In the genomic region with DNA sequence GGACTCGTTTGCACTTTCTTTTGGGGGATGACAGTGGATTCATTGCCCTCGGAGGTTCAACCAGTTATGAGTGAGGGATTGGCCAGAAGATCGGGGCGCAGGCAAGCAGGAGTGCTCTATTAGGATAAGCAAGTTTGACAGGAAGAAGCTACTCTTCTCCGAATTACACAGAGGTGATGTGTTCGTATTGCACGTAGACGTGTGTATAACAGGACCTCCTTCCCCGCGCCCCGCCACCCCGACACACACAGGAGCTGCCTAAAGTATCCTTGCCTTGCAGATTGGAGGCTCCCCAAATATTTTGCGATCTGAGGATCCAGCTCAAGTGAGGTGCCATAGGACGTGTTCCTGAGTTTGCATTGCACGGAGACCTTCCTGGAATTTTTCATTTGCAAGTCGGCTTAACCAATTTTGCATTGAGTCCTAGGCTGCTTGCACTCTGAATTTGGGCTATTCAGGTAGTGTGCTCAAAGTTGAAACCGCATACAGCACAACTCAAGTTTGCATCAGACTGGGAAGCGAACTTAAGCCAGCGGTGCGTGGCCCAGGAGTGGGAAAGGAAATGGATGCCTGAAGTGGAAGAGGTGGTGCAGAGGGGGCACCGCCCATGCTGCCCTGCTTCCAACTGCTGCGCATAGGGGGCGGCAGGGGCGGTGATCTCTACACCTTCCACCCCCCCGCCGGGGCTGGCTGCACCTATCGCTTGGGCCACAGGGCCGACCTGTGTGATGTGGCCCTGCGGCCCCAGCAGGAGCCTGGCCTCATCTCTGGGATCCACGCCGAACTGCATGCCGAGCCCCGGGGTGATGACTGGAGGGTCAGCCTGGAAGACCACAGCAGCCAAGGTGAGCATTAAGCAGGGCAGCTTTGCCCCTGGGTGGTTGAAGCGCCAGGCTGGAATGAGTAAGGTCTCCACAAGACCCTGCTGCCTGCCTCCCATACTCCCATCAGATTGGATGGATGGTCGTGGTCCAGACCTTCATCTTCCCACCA, we compare ENCODE assay signal across 8 cellular contexts. TPM values are rescaled to one million over a fixed set of nuclear protein-coding genes. Genes with fewer than 3 reads are reported as not detected.
DNase-seq lines count a peak whose midpoint lies in the region; TF ChIP-seq lines count a peak whose summit lies in the region.

No MANE protein-coding gene starts in this region.

- H3K36me3 ChIP-seq in MM.1S (replicated peaks; ENCODE audit: insufficient read depth, low read length): no peaks in the 10 kb centered on the region

- peak; percentile 26 for TF ChIP-seq CTCF in MM.1S (IDR thresholded peaks at IDR 0.05; ENCODE audit: low read length)

- H3F3A ChIP-seq in MM.1S (ENCODE audit: insufficient read depth, low read length): 0 out of 2 replicates have a peak, but pooled peaks cover 8% of the 10 kb centered on the region

- peak overlapping the region; percentile 46; the same call in 1 of the 2 replicates for H3K27ac ChIP-seq in MM.1S (ENCODE audit: low read length)

- H3K4me1 ChIP-seq in MM.1S (ENCODE audit: low read length): peaks cover 38% of the 10 kb centered on the region

- CTCF ChIA-PET in activated naive CD4-positive, alpha-beta T cell treated with anti-CD3 and anti-CD28 coated beads for 36 hours (lab: Charles Lee): interaction anchor here (0.9 to 2.2 kb wide), 5 partner anchors 30 to 208 kb away, joined by 3 to 6 read pairs (median 4); no protein-coding TSS in a partner anchor

- no peaks in the 10 kb centered on the region for H3K9me3 ChIP-seq in MM.1S (replicated peaks; ENCODE audit: insufficient read depth, low read length)

- H3K4me2 ChIP-seq in MM.1S (ENCODE audit: low read depth, low read length): peak overlapping the region; percentile 70

- H3K79me2 ChIP-seq in MM.1S (ENCODE audit: low read length): peaks cover 40% of the 10 kb centered on the region

- peak overlapping the region; percentile 97 for H3K4me3 Mint-ChIP-seq in activated naive CD4-positive, alpha-beta T cell treated with anti-CD3 and anti-CD28 coated beads for 36 hours

- H3K9me2 ChIP-seq in MM.1S (replicated peaks; ENCODE audit: insufficient read depth, low read length): no peaks in the 10 kb centered on the region

- intact Hi-C loops in activated naive CD4-positive, alpha-beta T cell treated with anti-CD3 and anti-CD28 coated beads for 36 hours (cut with micrococcal nuclease): loop anchor here (1.0 to 10.0 kb wide), 5 partner anchors 22 to 814 kb away; a partner anchor contains a TSS

- H3K36me3 Mint-ChIP-seq in activated naive CD4-positive, alpha-beta T cell treated with anti-CD3 and anti-CD28 coated beads for 36 hours (ENCODE audit: low read depth): peaks cover 54% of the 10 kb centered on the region

- peak; percentile 35 to 40 for DNase-seq in stimulated activated CD4-positive, alpha-beta T cell treated with anti-CD3 and anti-CD28 coated beads, Interleukin-2, amount 100 ng/mL, for 24 hours
- DNase-seq in stimulated activated CD4-positive, alpha-beta T cell treated with anti-CD3 and anti-CD28 coated beads, Interleukin-4, amount 100 ng/mL, for 1 hour: no peak
- DNase-seq in MM.1S (peak; percentile 26), iPS-NIHi11 (ENCODE audit: low spot score) (peak; percentile 61), middle frontal gyrus (ENCODE audit: extremely low spot score, low spot score) (no peak), medulla oblongata (ENCODE audit: extremely low spot score) (no peak)
- peak; percentile 50 for DNase-seq in activated naive CD4-positive, alpha-beta T cell treated with anti-CD3 and anti-CD28 coated beads for 36 hours
- peak; percentile 15 for DNase-seq in stimulated activated naive CD4-positive, alpha-beta T cell treated with Interleukin-2 at 50 U/mL for 16 hours (lab: John Stamatoyannopoulos, UW)

- no peaks in the 10 kb centered on the region; the same call in 1 of the 2 replicates for H4K20me1 ChIP-seq in MM.1S (ENCODE audit: insufficient read depth, low read length)

- peak overlapping the region; percentile 78 for H2AFZ ChIP-seq in MM.1S (ENCODE audit: low read length)

- no peaks in the 10 kb centered on the region for H3K9me3 Mint-ChIP-seq in activated naive CD4-positive, alpha-beta T cell treated with anti-CD3 and anti-CD28 coated beads for 36 hours

- H3K27ac Mint-ChIP-seq in activated naive CD4-positive, alpha-beta T cell treated with anti-CD3 and anti-CD28 coated beads for 36 hours: peak overlapping the region; percentile 80

- peak overlapping the region; percentile 84 for H3K4me3 ChIP-seq in MM.1S (ENCODE audit: low read length)

- no peaks in the 10 kb centered on the region for H3K27me3 Mint-ChIP-seq in activated naive CD4-positive, alpha-beta T cell treated with anti-CD3 and anti-CD28 coated beads for 36 hours (ENCODE audit: low read depth)

- peak overlapping the region; percentile 78 for H3K9ac ChIP-seq in MM.1S (ENCODE audit: low read length)

- H3K27me3 ChIP-seq in MM.1S (replicated peaks; ENCODE audit: insufficient read depth, low read length): no peaks in the 10 kb centered on the region

- peaks cover 41% of the 10 kb centered on the region for H3K4me1 Mint-ChIP-seq in activated naive CD4-positive, alpha-beta T cell treated with anti-CD3 and anti-CD28 coated beads for 36 hours (ENCODE audit: low read depth)

RNA-seq across cellular contexts. Expression of a gene that starts 0.8 kb away (rescaled TPM):
- 10 to 100 TPM; 72.0 to 73.3 TPM for total RNA-seq in activated naive CD4-positive, alpha-beta T cell treated with anti-CD3 and anti-CD28 coated beads for 36 hours

RNA-seq across cellular contexts. Expression of a gene that starts 1.6 kb away (rescaled TPM):
- total RNA-seq in activated naive CD4-positive, alpha-beta T cell treated with anti-CD3 and anti-CD28 coated beads for 36 hours: 10 to 100 TPM; 40.0 to 44.5 TPM

RNA-seq across cellular contexts. Expression of a gene that starts 11.3 kb away (rescaled TPM):
- total RNA-seq in activated naive CD4-positive, alpha-beta T cell treated with anti-CD3 and anti-CD28 coated beads for 36 hours: under 1 TPM in 1 of 2 experiments, not detected in 1; 0.48 TPM

RNA-seq across cellular contexts. Expression of a gene that starts 20.3 kb away (rescaled TPM):
- not detected for total RNA-seq in activated naive CD4-positive, alpha-beta T cell treated with anti-CD3 and anti-CD28 coated beads for 36 hours

RNA-seq across cellular contexts. Expression of a gene that starts 38.9 kb away (rescaled TPM):
- not detected for total RNA-seq in activated naive CD4-positive, alpha-beta T cell treated with anti-CD3 and anti-CD28 coated beads for 36 hours

Comparison
In these comparisons a context has a peak if more than half of its experiments do, and no peak if none do; other contexts are left out.
1. DNase-seq: peak in stimulated activated CD4-positive, alpha-beta T cell treated with anti-CD3 and anti-CD28 coated beads, Interleukin-2, amount 100 ng/mL, for 24 hours (2 of 2), MM.1S (single experiment), activated naive CD4-positive, alpha-beta T cell treated with anti-CD3 and anti-CD28 coated beads for 36 hours (single experiment), iPS-NIHi11 (single experiment) and stimulated activated naive CD4-positive, alpha-beta T cell treated with Interleukin-2 at 50 U/mL for 16 hours (single experiment); none in stimulated activated CD4-positive, alpha-beta T cell treated with anti-CD3 and anti-CD28 coated beads, Interleukin-4, amount 100 ng/mL, for 1 hour (single experiment), middle frontal gyrus (single experiment) and medulla oblongata (single experiment).